9 cellular contexts compared by ENCODE assay signal in the genomic region with DNA sequence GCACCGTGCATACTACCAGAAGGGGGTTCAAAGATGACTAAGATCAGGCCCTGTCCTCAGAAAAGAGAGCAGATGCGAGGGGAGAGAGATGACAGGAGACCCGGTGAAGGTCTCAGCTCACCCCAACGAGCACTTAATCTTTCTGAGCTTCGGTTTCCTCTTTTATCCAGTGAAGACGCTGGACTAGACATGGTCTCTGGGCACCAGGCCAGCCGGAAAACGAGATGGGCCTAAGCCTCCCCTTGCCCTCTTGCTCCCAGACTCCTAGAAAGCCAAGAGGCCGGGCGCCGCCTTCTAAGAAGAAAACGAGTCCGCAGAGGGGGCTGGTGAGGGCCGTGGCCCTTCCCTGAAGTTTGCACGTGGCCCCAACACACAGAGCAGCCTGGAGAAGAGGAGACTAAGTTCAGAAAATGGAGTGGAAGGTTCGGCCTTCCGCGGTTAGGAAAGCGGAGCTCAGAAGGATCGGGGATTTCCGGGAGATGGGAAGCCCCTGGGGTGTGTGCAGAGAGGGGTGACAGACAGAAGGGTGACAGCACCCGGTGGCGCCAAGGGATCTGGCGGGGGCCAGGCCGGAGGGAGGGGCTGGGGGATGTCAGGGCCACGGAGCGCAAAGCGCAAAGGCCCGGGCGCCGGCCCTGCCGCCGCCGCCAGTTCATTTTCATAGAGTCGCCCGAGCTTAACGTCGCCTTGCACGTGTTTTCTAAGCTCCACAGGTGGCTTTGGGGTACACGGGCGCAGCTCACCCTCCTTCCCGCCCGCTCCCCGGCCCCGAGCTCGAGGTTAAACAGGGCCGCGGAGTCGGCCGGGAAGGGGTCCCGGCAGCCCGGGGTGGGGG. TPM values are rescaled to one million over a fixed set of nuclear protein-coding genes. Genes with fewer than 3 reads are reported as not detected.
DNase-seq lines count a peak whose midpoint lies in the region; ATAC-seq and TF ChIP-seq lines count a peak whose summit lies in the region.
"Had no signal": no experiment of that assay in that cellular context is flagged by ENCODE, and none has a peak within 500 bp of the region (broad histone marks: within the 10 kb centered on the region; RNA-seq: fewer than 3 reads in every experiment).

No MANE protein-coding gene starts in this region.

- peak overlapping the region; percentile 10 to 30 for H3K27ac Mint-ChIP-seq in effector memory CD8-positive, alpha-beta T cell

- peaks cover 50% of the 10 kb centered on the region for H3K4me1 ChIP-seq in DOHH2 (ENCODE audit: control insufficient read depth, low read length)

- H3K9me3 ChIP-seq in DOHH2 (ENCODE audit: control insufficient read depth, insufficient read depth, low read length) = no peaks in the 10 kb centered on the region

- H3K27me3 Mint-ChIP-seq in effector memory CD8-positive, alpha-beta T cell = peaks cover 32 to 53% of the 10 kb centered on the region in 2 donors

- H3K79me2 ChIP-seq in DOHH2 (ENCODE audit: control insufficient read depth, low read length) = peaks cover 69% of the 10 kb centered on the region

- peaks cover 6% of the 10 kb centered on the region; the same call in 1 of the 2 replicates for H3F3A ChIP-seq in DOHH2 (ENCODE audit: control insufficient read depth, insufficient read depth)

- H3K36me3 ChIP-seq in DOHH2 (ENCODE audit: control insufficient read depth, low read length) = peaks cover 44% of the 10 kb centered on the region

- H3K27me3 ChIP-seq in DOHH2 (ENCODE audit: control insufficient read depth, low read length) = peaks cover 26% of the 10 kb centered on the region

- H3K4me2 ChIP-seq in DOHH2 (ENCODE audit: low read length) = peak overlapping the region; percentile 100

- no peaks in the 10 kb centered on the region for H3K9me3 Mint-ChIP-seq in effector memory CD8-positive, alpha-beta T cell

- peaks cover 12 to 15% of the 10 kb centered on the region in 2 donors for H3K4me1 Mint-ChIP-seq in effector memory CD8-positive, alpha-beta T cell (ENCODE audit: low read depth in 2 of 2)

- peaks cover 35% of the 10 kb centered on the region for H4K20me1 ChIP-seq in DOHH2 (ENCODE audit: control insufficient read depth, insufficient read depth, low read depth, low read length)

- H3K9me2 ChIP-seq in DOHH2 (replicated peaks; ENCODE audit: control insufficient read depth, low read length) = no peaks in the 10 kb centered on the region

- peak overlapping the region; percentile 100 for H3K4me3 ChIP-seq in DOHH2 (ENCODE audit: low read length)

- ATAC-seq in GM21528 (IDR thresholded peaks at IDR 0.05; ENCODE audit: low FRiP score, unreplicated experiment) (peak; percentile 47), omental fat pad (ENCODE audit: low FRiP score) (peak; percentile 18)
- peak; percentile 73 for ATAC-seq in effector memory CD8-positive, alpha-beta T cell (replicated peaks)

- peaks cover 2% of the 10 kb centered on the region for H3K36me3 Mint-ChIP-seq in effector memory CD8-positive, alpha-beta T cell (ENCODE audit: insufficient read depth)

- peak overlapping the region; percentile 86 for H3K27ac ChIP-seq in DOHH2 (ENCODE audit: low read depth, low read length)

- peak overlapping the region; percentile 79 to 86 for H3K4me3 Mint-ChIP-seq in effector memory CD8-positive, alpha-beta T cell

- TF ChIP-seq CTCF in DOHH2 (IDR thresholded peaks at IDR 0.05; ENCODE audit: low read depth, low read length, poor library complexity, severe bottlenecking) (no peak), omental fat pad (IDR thresholded peaks at IDR 0.05) (no peak)

- peak; percentile 43 for DNase-seq in RPMI8226
- DNase-seq in effector memory CD8-positive, alpha-beta T cell = peak; percentile 24 to 33 (median 27)
- no peak for DNase-seq in omental fat pad (ENCODE audit: low spot score)
- no peak for DNase-seq in effector CD8-positive, alpha-beta T cell (lab: John Stamatoyannopoulos, UW)
- DNase-seq in NCI-H2107 treated with DMSO at 0.1 percent for 48 hours (lab: John Stamatoyannopoulos, UW; ENCODE audit: unreplicated experiment) = no peak
- no peak for DNase-seq in central memory CD4-positive, alpha-beta T cell

RNA-seq across cellular contexts. Expression of gene BHLHA9, which starts 42.1 kb away (rescaled TPM):
- total RNA-seq in omental fat pad = not detected
- total RNA-seq: bronchial epithelial cell had no signal

RNA-seq across cellular contexts. Expression of gene ABR, which starts 48.4 kb away (rescaled TPM):
- 10 to 100 TPM; 51.1 to 92.1 (median 75.8) TPM for total RNA-seq in omental fat pad

RNA-seq across cellular contexts. Expression of gene TRARG1, which starts 51.3 kb away (rescaled TPM):
- total RNA-seq in omental fat pad = 100 to 1,000 TPM in 2 of 4 donors, 10 to 100 TPM in 2; 46.8 to 282 (median 105) TPM
- total RNA-seq: bronchial epithelial cell had no signal

Comparison
In these comparisons a context has a peak if more than half of its experiments do, and no peak if none do; other contexts are left out.
1. ATAC-seq: peak in every context shown above with its lines; median percentile 73 in effector memory CD8-positive, alpha-beta T cell; 47 in GM21528; 18 in omental fat pad.
2. DNase-seq: peak in RPMI8226 (single experiment) and effector memory CD8-positive, alpha-beta T cell (3 of 3); none in omental fat pad (single experiment), effector CD8-positive, alpha-beta T cell (single experiment), NCI-H2107 treated with DMSO at 0.1 percent for 48 hours (single experiment) and central memory CD4-positive, alpha-beta T cell (single experiment).